In the genomic region with DNA sequence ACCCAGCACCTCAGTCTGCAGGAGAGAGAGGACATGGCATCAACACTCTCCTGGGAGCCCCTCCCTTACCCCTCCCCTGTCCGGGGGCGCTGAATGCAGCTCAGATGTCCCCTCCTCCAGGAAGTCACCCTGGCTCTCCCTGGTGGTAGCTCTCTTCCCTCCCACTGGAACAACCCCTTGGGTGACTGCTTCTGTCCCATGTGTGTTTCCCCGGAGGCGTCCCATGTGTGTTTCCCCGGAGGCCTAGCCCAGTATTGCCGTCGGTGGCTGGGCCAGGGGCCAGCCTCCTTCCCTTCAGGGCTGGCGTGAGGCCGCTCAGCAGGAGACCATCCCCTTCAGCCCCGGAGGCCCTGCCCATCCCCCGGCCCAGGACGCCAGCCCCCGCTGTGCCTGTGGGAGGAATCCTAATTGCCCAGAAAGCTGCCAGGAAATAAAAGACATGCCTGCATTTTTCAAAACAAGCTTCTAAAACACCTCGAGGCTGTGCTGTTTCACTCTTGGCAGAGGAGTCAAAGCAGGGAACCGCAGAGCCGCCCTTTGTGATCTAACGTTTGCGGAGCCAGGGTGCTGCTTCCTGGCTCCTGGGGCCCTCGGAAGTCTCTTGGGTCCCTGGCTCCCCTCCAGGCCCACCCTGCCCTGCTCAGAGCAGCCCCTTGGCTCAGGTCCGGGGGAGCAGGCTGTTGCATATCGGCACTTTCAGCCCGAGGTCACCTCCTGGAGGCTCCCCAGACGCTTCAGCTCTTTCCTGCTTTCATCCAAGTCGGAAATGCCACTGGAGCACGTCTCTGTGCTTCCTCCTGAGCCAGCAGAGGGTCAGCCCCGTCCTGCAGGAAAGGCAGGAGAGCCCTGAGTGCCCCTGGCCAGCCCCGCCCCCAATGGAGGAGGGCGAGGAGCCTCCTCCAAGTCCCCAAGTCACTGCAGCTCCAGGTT, we compare ENCODE assay signal across 1 cellular context.
TF ChIP-seq lines count a peak whose summit lies in the region.

No MANE protein-coding gene starts in this region.

TF ChIP-seq in SK-N-SH, 30 proteins besides CTCF, POLR2A, EP300 and RAD21 (continued from another document):
- TF ChIP-seq, protein P1, sequence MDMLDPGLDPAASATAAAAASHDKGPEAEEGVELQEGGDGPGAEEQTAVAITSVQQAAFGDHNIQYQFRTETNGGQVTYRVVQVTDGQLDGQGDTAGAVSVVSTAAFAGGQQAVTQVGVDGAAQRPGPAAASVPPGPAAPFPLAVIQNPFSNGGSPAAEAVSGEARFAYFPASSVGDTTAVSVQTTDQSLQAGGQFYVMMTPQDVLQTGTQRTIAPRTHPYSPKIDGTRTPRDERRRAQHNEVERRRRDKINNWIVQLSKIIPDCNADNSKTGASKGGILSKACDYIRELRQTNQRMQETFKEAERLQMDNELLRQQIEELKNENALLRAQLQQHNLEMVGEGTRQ (IDR thresholded peaks at IDR 0.05; ENCODE audit: borderline replicate concordance, low read depth, low read length), result no peak
- TF ChIP-seq CHD2 (IDR thresholded peaks at IDR 0.05; ENCODE audit: low read length, partially characterized antibody) (no peak), TAF1 (IDR thresholded peaks at IDR 0.05; ENCODE audit: borderline replicate concordance, low read depth, low read length) (no peak), TEAD4 (IDR thresholded peaks at IDR 0.05; ENCODE audit: borderline replicate concordance, insufficient read depth) (no peak), RFX5 (IDR thresholded peaks at IDR 0.05; ENCODE audit: low read length) (no peak), RCOR1 (IDR thresholded peaks at IDR 0.05; ENCODE audit: low read length) (no peak), ELF1 (IDR thresholded peaks at IDR 0.05) (no peak)
- TF ChIP-seq, protein P2, sequence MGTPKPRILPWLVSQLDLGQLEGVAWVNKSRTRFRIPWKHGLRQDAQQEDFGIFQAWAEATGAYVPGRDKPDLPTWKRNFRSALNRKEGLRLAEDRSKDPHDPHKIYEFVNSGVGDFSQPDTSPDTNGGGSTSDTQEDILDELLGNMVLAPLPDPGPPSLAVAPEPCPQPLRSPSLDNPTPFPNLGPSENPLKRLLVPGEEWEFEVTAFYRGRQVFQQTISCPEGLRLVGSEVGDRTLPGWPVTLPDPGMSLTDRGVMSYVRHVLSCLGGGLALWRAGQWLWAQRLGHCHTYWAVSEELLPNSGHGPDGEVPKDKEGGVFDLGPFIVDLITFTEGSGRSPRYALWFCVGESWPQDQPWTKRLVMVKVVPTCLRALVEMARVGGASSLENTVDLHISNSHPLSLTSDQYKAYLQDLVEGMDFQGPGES (IDR thresholded peaks at IDR 0.05; ENCODE audit: low read depth, low read length), result no peak
- TF ChIP-seq, protein P3, sequence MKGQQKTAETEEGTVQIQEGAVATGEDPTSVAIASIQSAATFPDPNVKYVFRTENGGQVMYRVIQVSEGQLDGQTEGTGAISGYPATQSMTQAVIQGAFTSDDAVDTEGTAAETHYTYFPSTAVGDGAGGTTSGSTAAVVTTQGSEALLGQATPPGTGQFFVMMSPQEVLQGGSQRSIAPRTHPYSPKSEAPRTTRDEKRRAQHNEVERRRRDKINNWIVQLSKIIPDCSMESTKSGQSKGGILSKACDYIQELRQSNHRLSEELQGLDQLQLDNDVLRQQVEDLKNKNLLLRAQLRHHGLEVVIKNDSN (IDR thresholded peaks at IDR 0.05; ENCODE audit: borderline replicate concordance, low read depth), result no peak
